27 cellular contexts compared by ENCODE assay signal in genomic region chr2:12402440-12403139, GRCh38.
"Had no signal": no experiment of that assay in that cellular context is flagged by ENCODE, and none has a peak within 500 bp of the region (broad histone marks: within the 10 kb centered on the region; RNA-seq: fewer than 3 reads in every experiment).

No MANE protein-coding gene starts in this region.

- H3K4me3 ChIP-seq: colonic mucosa, esophagus muscularis mucosa, heart right ventricle, lower lobe of right lung, mucosa of descending colon, ovary, psoas muscle, sigmoid colon, thoracic aorta, tibial nerve, upper lobe of left lung had no signal

- DNase-seq: colonic mucosa; effector CD8-positive, alpha-beta T cell; foreskin keratinocyte; glutamatergic neuron; heart right ventricle; hippocampal formation; left ventricle myocardium superior; lower lobe of right lung; mucosa of descending colon; naive B cell; nephron progenitor cell; occipital lobe; ovary; posterior cingulate gyrus; psoas muscle; right cardiac atrium; sigmoid colon; stimulated activated CD4-positive, alpha-beta T cell treated with anti-CD3 and anti-CD28 coated beads, Interleukin-2, amount 100 ng/mL, for 24 hours; stimulated activated CD4-positive, alpha-beta T cell treated with anti-CD3 and anti-CD28 coated beads, Interleukin-4, amount 100 ng/mL, for 24 hours; stimulated activated naive CD8-positive, alpha-beta T cell treated with anti-CD3 and anti-CD28 coated beads, Interleukin-15, Interleukin-2, amounts not matched to agents 100 U/mL and 50 U/mL, for 24 hours; upper lobe of left lung had no signal

- H3K9me3 Mint-ChIP-seq: stimulated activated effector memory CD8-positive, alpha-beta T cell treated with anti-CD3 and anti-CD28 coated beads, Interleukin-12 subunit alpha, Interleukin-12 subunit beta, amount 100 ng/mL, for 72 hours had no signal

- H3K9me3 ChIP-seq: colonic mucosa, esophagus muscularis mucosa, heart right ventricle, lower lobe of right lung, mucosa of descending colon, ovary, psoas muscle, sigmoid colon, thoracic aorta had no signal

- H3K36me3 Mint-ChIP-seq: stimulated activated effector memory CD8-positive, alpha-beta T cell treated with anti-CD3 and anti-CD28 coated beads, Interleukin-12 subunit alpha, Interleukin-12 subunit beta, amount 100 ng/mL, for 72 hours had no signal

- H3K4me1 Mint-ChIP-seq: stimulated activated effector memory CD8-positive, alpha-beta T cell treated with anti-CD3 and anti-CD28 coated beads, Interleukin-12 subunit alpha, Interleukin-12 subunit beta, amount 100 ng/mL, for 72 hours had no signal

- ATAC-seq: foreskin keratinocyte; heart right ventricle; left ventricle myocardium superior; lower lobe of right lung; mucosa of descending colon; psoas muscle; right cardiac atrium; stimulated activated effector memory CD8-positive, alpha-beta T cell treated with anti-CD3 and anti-CD28 coated beads, Interleukin-12 subunit alpha, Interleukin-12 subunit beta, amount 100 ng/mL, for 72 hours; stimulated activated naive CD8-positive, alpha-beta T cell treated with anti-CD3 and anti-CD28 coated beads, Interleukin-15, Interleukin-2, amounts not matched to agents 100 U/mL and 50 U/mL, for 24 hours had no signal

- H3K27ac Mint-ChIP-seq: dendritic cell treated with granulocyte-macrophage colony-stimulating factor and Interleukin-4, amounts not matched to agents 40 ng/mL and 50 ng/mL, for 4 days; mesothelial cell of epicardium; nephron progenitor cell; stimulated activated effector memory CD8-positive, alpha-beta T cell treated with anti-CD3 and anti-CD28 coated beads, Interleukin-12 subunit alpha, Interleukin-12 subunit beta, amount 100 ng/mL, for 72 hours had no signal

- H3K36me3 ChIP-seq: colonic mucosa, esophagus muscularis mucosa, heart right ventricle, lower lobe of right lung, ovary, sigmoid colon, thoracic aorta, tibial nerve, upper lobe of left lung had no signal

- H3K4me3 Mint-ChIP-seq: dendritic cell treated with granulocyte-macrophage colony-stimulating factor and Interleukin-4, amounts not matched to agents 40 ng/mL and 50 ng/mL, for 4 days; mesothelial cell of epicardium; naive B cell; nephron progenitor cell; stimulated activated effector memory CD8-positive, alpha-beta T cell treated with anti-CD3 and anti-CD28 coated beads, Interleukin-12 subunit alpha, Interleukin-12 subunit beta, amount 100 ng/mL, for 72 hours had no signal

- H3K27ac ChIP-seq: colonic mucosa, esophagus muscularis mucosa, foreskin keratinocyte, heart right ventricle, lower lobe of right lung, ovary, psoas muscle, sigmoid colon, thoracic aorta, tibial nerve, upper lobe of left lung had no signal

- H3K4me1 ChIP-seq: colonic mucosa, esophagus muscularis mucosa, lower lobe of right lung, sigmoid colon, tibial nerve had no signal

- H3K27me3 ChIP-seq: colonic mucosa, esophagus muscularis mucosa, heart right ventricle, ovary, sigmoid colon, tibial nerve, upper lobe of left lung had no signal
